In genomic region chr22:41394012-41394356, GRCh38 we compare ENCODE assay signal across 20 cellular contexts. TPM values are rescaled to one million over a fixed set of nuclear protein-coding genes. Genes with fewer than 3 reads are reported as not detected.
DNase-seq lines count a peak whose midpoint lies in the region; ATAC-seq and TF ChIP-seq lines count a peak whose summit lies in the region.
"Had no signal": no experiment of that assay in that cellular context is flagged by ENCODE, and none has a peak within 500 bp of the region (broad histone marks: within the 10 kb centered on the region; RNA-seq: fewer than 3 reads in every experiment).

No MANE protein-coding gene starts in this region.

- H3K4me3 Mint-ChIP-seq in H9 (no peak overlapping the region), chondrocyte (ENCODE audit: unreplicated experiment) (peak overlapping the region; percentile 29)
- no peak overlapping the region for H3K4me3 Mint-ChIP-seq in naive thymus-derived CD8-positive, alpha-beta T cell
- H3K4me3 Mint-ChIP-seq: CD4-positive, alpha-beta memory T cell; T-helper 1 cell treated with Interleukin-12 subunit alpha and Interleukin-12 subunit beta and Interleukin-4 antibody, amounts not matched to agents 30 μg/mL and 1 μg/mL, for 36 hours had no signal

- no peak overlapping the region for H4K91ac ChIP-seq in H9 (ENCODE audit: insufficient read length, low read depth, low read length)
- H4K91ac ChIP-seq in mesenchymal stem cell (ENCODE audit: low read length): no peak overlapping the region

- H4K8ac ChIP-seq in H9 (replicated peaks; ENCODE audit: insufficient read length, low read depth, low read length) (no peak overlapping the region), mesenchymal stem cell (ENCODE audit: low read length) (no peak overlapping the region)

- no peak overlapping the region for H3K4ac ChIP-seq in H9 (ENCODE audit: low read depth, low read length)
- no peak overlapping the region for H3K4ac ChIP-seq in mesenchymal stem cell (ENCODE audit: low read depth in 1 of 2, low read length in 2 of 2)

- no peak for ATAC-seq in naive thymus-derived CD8-positive, alpha-beta T cell
- ATAC-seq in GM19395 (IDR thresholded peaks at IDR 0.05; ENCODE audit: unreplicated experiment): no peak
- ATAC-seq: K562 had no signal

- POLR2A ChIA-PET in naive thymus-derived CD8-positive, alpha-beta T cell (lab: Charles Lee): no interaction called here

- H3K9me3 ChIP-seq in H9 (ENCODE audit: control insufficient read depth, low read depth, low read length): no peaks in the 10 kb centered on the region
- no peaks in the 10 kb centered on the region for H3K9me3 ChIP-seq in mesenchymal stem cell (ENCODE audit: control insufficient read depth, low read length)
- no peaks in the 10 kb centered on the region for H3K9me3 ChIP-seq in testis
- H3K9me3 ChIP-seq in WERI-Rb-1 (ENCODE audit: severe bottlenecking): no peaks in the 10 kb centered on the region
- H3K9me3 ChIP-seq: neutrophil had no signal

- no peak for DNase-seq in H9
- DNase-seq in chondrocyte (ENCODE audit: low spot score): no peak
- DNase-seq in mesenchymal stem cell: no peak
- DNase-seq in testis: no peak
- no peak for DNase-seq in naive thymus-derived CD8-positive, alpha-beta T cell
- no peak for DNase-seq in WERI-Rb-1
- DNase-seq in NCI-H1417 (lab: John Stamatoyannopoulos, UW): no peak
- DNase-seq: activated CD4-positive, alpha-beta T cell treated with anti-CD3 and anti-CD28 coated beads, Interleukin-2, amount 50 U/mL, for 4 hours; activated naive CD4-positive, alpha-beta T cell; CD4-positive, alpha-beta memory T cell; DMS153; GF-D8; NCI-H187; NCI-H774; OCI-M1; stimulated activated naive CD4-positive, alpha-beta T cell had no signal

- no peak overlapping the region for H2BK120ac ChIP-seq in H9 (ENCODE audit: low read depth, low read length, poor library complexity, severe bottlenecking)
- H2BK120ac ChIP-seq in mesenchymal stem cell (ENCODE audit: low read depth, low read length): no peak overlapping the region

- H3K79me1 ChIP-seq in H9 (ENCODE audit: insufficient read depth, low read depth, low read length, poor library complexity, severe bottlenecking) (no peaks in the 10 kb centered on the region), mesenchymal stem cell (replicated peaks; ENCODE audit: low read length, poor library complexity, severe bottlenecking) (peaks cover 2% of the 10 kb centered on the region)

- H3K4me1 Mint-ChIP-seq in H9 (peaks cover 2 to 3% of the 10 kb centered on the region in 2 experiments; a peak in 1 of 4 replicates), chondrocyte (ENCODE audit: low read depth) (peaks cover 20% of the 10 kb centered on the region)
- peaks cover 0 to 2% (median under 1%) of the 10 kb centered on the region in 4 donors for H3K4me1 Mint-ChIP-seq in naive thymus-derived CD8-positive, alpha-beta T cell

- H3K18ac ChIP-seq in H9 (ENCODE audit: insufficient read length, low read depth, low read length) (no peak overlapping the region), mesenchymal stem cell (ENCODE audit: low read depth in 1 of 2, low read length in 2 of 2) (no peak overlapping the region)

- no peaks in the 10 kb centered on the region for H3K23me2 ChIP-seq in H9 (ENCODE audit: insufficient read length, low read depth, low read length, poor library complexity, severe bottlenecking)

- no peak overlapping the region for H3K27ac ChIP-seq in H9 (ENCODE audit: insufficient read length, low read depth, low read length)
- no peak overlapping the region for H3K27ac ChIP-seq in mesenchymal stem cell (ENCODE audit: low read length, poor library complexity, severe bottlenecking)
- peak overlapping the region; percentile 39 to 77 for H3K27ac ChIP-seq in testis
- H3K27ac ChIP-seq in WERI-Rb-1: no peak overlapping the region
- H3K27ac ChIP-seq: neutrophil had no signal

- H2BK12ac ChIP-seq in H9 (ENCODE audit: insufficient read length, low read depth, low read length) (no peak overlapping the region), mesenchymal stem cell (ENCODE audit: low read length in 2 of 2) (no peak overlapping the region)

- H3K27me3 ChIP-seq in H9 (ENCODE audit: insufficient read depth, low read length) (no peaks in the 10 kb centered on the region), mesenchymal stem cell (ENCODE audit: control insufficient read depth in 1 of 2, insufficient read depth in 1 of 2, low read length in 2 of 2) (no peaks in the 10 kb centered on the region), testis (no peaks in the 10 kb centered on the region), WERI-Rb-1 (ENCODE audit: insufficient read depth, low read depth, severe bottlenecking) (no peaks in the 10 kb centered on the region)
- H3K27me3 ChIP-seq: neutrophil had no signal

- H3K36me3 Mint-ChIP-seq in H9 (ENCODE audit: insufficient read depth in 1 of 3, low read depth in 3 of 3): peaks cover 4 to 60% (median 60%) of the 10 kb centered on the region in 3 experiments; a peak in 5 of 7 replicates
- peaks cover 10% of the 10 kb centered on the region for H3K36me3 Mint-ChIP-seq in chondrocyte (ENCODE audit: low read depth)
- H3K36me3 Mint-ChIP-seq in naive thymus-derived CD8-positive, alpha-beta T cell: peaks cover 0 to 74% (median 25%) of the 10 kb centered on the region in 3 donors

- H3K9ac ChIP-seq in H9 (ENCODE audit: extremely low read depth, insufficient read length, low read length) (no peak overlapping the region), mesenchymal stem cell (ENCODE audit: low read length) (peak overlapping the region; percentile 42)

- TF ChIP-seq POLR2A in testis (IDR thresholded peaks at IDR 0.05): no peak

- H4K5ac ChIP-seq in H9 (ENCODE audit: insufficient read length, low read depth, low read length): no peak overlapping the region

- no peak overlapping the region for H2BK20ac ChIP-seq in H9 (ENCODE audit: low read depth, low read length, poor library complexity, severe bottlenecking)

- intact Hi-C loops in testis (cut with DNase I; ENCODE audit: low total_unique reads): no loop called here

- H2BK15ac ChIP-seq in H9 (ENCODE audit: low read depth, low read length) (no peak overlapping the region), mesenchymal stem cell (ENCODE audit: low read depth, poor library complexity, severe bottlenecking) (no peak overlapping the region)

- no peak overlapping the region for H3T11ph ChIP-seq in H9 (ENCODE audit: low read length)

- H2BK5ac ChIP-seq in H9 (ENCODE audit: insufficient read length, low read length) (no peak overlapping the region), mesenchymal stem cell (ENCODE audit: low read depth, low read length, poor library complexity, severe bottlenecking) (no peak overlapping the region)

- no peak overlapping the region for H3K56ac ChIP-seq in H9 (ENCODE audit: insufficient read length, low read depth, low read length)

- H3K27ac Mint-ChIP-seq in H9 (peak overlapping the region in 2 of 3 experiments; percentile 30 to 85; a peak in 3 of 7 replicates), chondrocyte (ENCODE audit: unreplicated experiment) (peak overlapping the region; percentile 80)
- no peak overlapping the region for H3K27ac Mint-ChIP-seq in naive thymus-derived CD8-positive, alpha-beta T cell
- H3K27ac Mint-ChIP-seq: T-helper 1 cell treated with Interleukin-12 subunit alpha and Interleukin-12 subunit beta and Interleukin-4 antibody, amounts not matched to agents 30 μg/mL and 1 μg/mL, for 36 hours had no signal

- H3K23ac ChIP-seq in H9 (ENCODE audit: insufficient read length, low read depth, low read length) (no peak overlapping the region), mesenchymal stem cell (ENCODE audit: low read length in 2 of 2) (no peak overlapping the region)

- H3K9me3 Mint-ChIP-seq in H9: no peaks in the 10 kb centered on the region
- H3K9me3 Mint-ChIP-seq in chondrocyte (ENCODE audit: low read depth): no peaks in the 10 kb centered on the region
- no peaks in the 10 kb centered on the region for H3K9me3 Mint-ChIP-seq in naive thymus-derived CD8-positive, alpha-beta T cell
- H3K9me3 Mint-ChIP-seq: CD4-positive, alpha-beta memory T cell; T-helper 1 cell treated with Interleukin-12 subunit alpha and Interleukin-12 subunit beta and Interleukin-4 antibody, amounts not matched to agents 30 μg/mL and 1 μg/mL, for 36 hours had no signal

- H3K4me2 ChIP-seq in H9 (ENCODE audit: insufficient read depth, insufficient read length, low read length) (no peak overlapping the region), mesenchymal stem cell (ENCODE audit: low read length, poor library complexity, severe bottlenecking) (no peak overlapping the region)

- TF ChIP-seq CTCF in H9 (conservative IDR thresholded peaks at IDR 0.05) (no peak), chondrocyte (IDR thresholded peaks at IDR 0.05) (no peak), testis (IDR thresholded peaks at IDR 0.05) (no peak), WERI-Rb-1 (IDR thresholded peaks at IDR 0.05; ENCODE audit: low read depth, low read length) (no peak)

- H3K4me1 ChIP-seq in H9 (ENCODE audit: insufficient read depth, low read length): no peaks in the 10 kb centered on the region
- peaks cover 2% of the 10 kb centered on the region for H3K4me1 ChIP-seq in mesenchymal stem cell (ENCODE audit: control insufficient read depth, insufficient read depth, low read depth, low read length)
- H3K4me1 ChIP-seq in testis: peaks cover 19% of the 10 kb centered on the region

- H3K4me3 ChIP-seq in mesenchymal stem cell (ENCODE audit: insufficient read depth in 1 of 2, low read depth in 1 of 2, low read length in 2 of 2) (no peak overlapping the region), testis (no peak overlapping the region), WERI-Rb-1 (ENCODE audit: low read depth, low read length) (no peak overlapping the region)
- H3K4me3 ChIP-seq: K562 had no signal

- no peak overlapping the region for H3K14ac ChIP-seq in H9 (ENCODE audit: insufficient read depth, low read length)
- H3K14ac ChIP-seq in mesenchymal stem cell (ENCODE audit: low read length in 2 of 2): no peak overlapping the region

- no peaks in the 10 kb centered on the region for H3K79me2 ChIP-seq in H9 (ENCODE audit: insufficient read depth, low read length)

- no peaks in the 10 kb centered on the region for H4K20me1 ChIP-seq in H9 (ENCODE audit: control insufficient read depth, insufficient read depth, insufficient read length)

- no peak overlapping the region for H2AK5ac ChIP-seq in H9 (ENCODE audit: insufficient read length, low read length)
- H2AK5ac ChIP-seq in mesenchymal stem cell (ENCODE audit: low read length, severe bottlenecking): no peak overlapping the region

- H2AFZ ChIP-seq in H9 (ENCODE audit: low read length): no peak overlapping the region
- H2AFZ ChIP-seq in mesenchymal stem cell (ENCODE audit: low read depth, low read length): no peak overlapping the region

- H3K27me3 Mint-ChIP-seq in H9 (ENCODE audit: low read depth) (no peaks in the 10 kb centered on the region), chondrocyte (ENCODE audit: low read depth) (no peaks in the 10 kb centered on the region)
- H3K27me3 Mint-ChIP-seq in naive thymus-derived CD8-positive, alpha-beta T cell: no peaks in the 10 kb centered on the region
- H3K27me3 Mint-ChIP-seq: CD4-positive, alpha-beta memory T cell had no signal

- H3K36me3 ChIP-seq in mesenchymal stem cell (ENCODE audit: control insufficient read depth in 1 of 2, insufficient read depth in 2 of 2, low read depth in 1 of 2, low read length in 2 of 2) (peaks cover 55 to 72% of the 10 kb centered on the region in 2 experiments), testis (ENCODE audit: low read depth, missing control alignments) (no peaks in the 10 kb centered on the region), WERI-Rb-1 (peaks cover 42% of the 10 kb centered on the region)
- H3K36me3 ChIP-seq: neutrophil had no signal

- no CpG with 5 or more reads among the region's 11 CpGs for WGBS in H9 (ENCODE audit: extremely low coverage, insufficient read length, low lambda C conversion rate)
- WGBS in mesenchymal stem cell: 97% methylated on average over 11 of the region's 11 CpGs
- 73 to 79% methylated on average over 11 of the region's 11 CpGs for WGBS in testis, 2 donors

RNA-seq across cellular contexts. Expression of gene TEF, which starts 12.2 kb away (rescaled TPM):
- total RNA-seq in H9 (2021) (17.7 and 17.9 TPM in 2 replicates), chondrocyte (3.2 to 5.9 TPM (median 3.6 TPM) in 3 replicates), testis (10 to 100 TPM; 32.8 to 40.9 TPM)
- 2.1 TPM for polyA plus RNA-seq in mesenchymal stem cell (2013, experiment 1 of 2)
- polyA plus RNA-seq in mesenchymal stem cell (2013, experiment 2 of 2): 2.5 TPM
- polyA plus RNA-seq in testis (ENCODE audit: insufficient read depth, low read depth, low replicate concordance): 25.6 TPM
- total RNA-seq in naive thymus-derived CD8-positive, alpha-beta T cell: 1 to 10 TPM; 5.2 to 5.9 TPM
- polyA plus RNA-seq in naive thymus-derived CD8-positive, alpha-beta T cell: 1 to 10 TPM; 2.0 to 5.7 (median 4.4) TPM

RNA-seq across cellular contexts. Expression of gene TOB2, which starts 52.6 kb away (rescaled TPM):
- 75.8 and 78.0 TPM in 2 replicates for total RNA-seq in H9 (2021)
- total RNA-seq in chondrocyte: 37.7 to 42.0 TPM (median 40.8 TPM) in 3 replicates
- 42.5 TPM for polyA plus RNA-seq in mesenchymal stem cell (2013, experiment 1 of 2)
- 43.0 TPM for polyA plus RNA-seq in mesenchymal stem cell (2013, experiment 2 of 2)
- total RNA-seq in testis: 10 to 100 TPM; 35.4 to 41.7 TPM
- 32.7 TPM for polyA plus RNA-seq in testis (ENCODE audit: insufficient read depth, low read depth, low replicate concordance)
- total RNA-seq in naive thymus-derived CD8-positive, alpha-beta T cell: 10 to 100 TPM; 26.2 to 26.4 TPM
- polyA plus RNA-seq in naive thymus-derived CD8-positive, alpha-beta T cell: 10 to 100 TPM in 1 of 3 donors, 1 to 10 TPM in 2; 8.7 to 12.1 (median 9.0) TPM

Comparison
In these comparisons a context has a peak if more than half of its experiments do, and no peak if none do; other contexts are left out.
1. H3K27ac ChIP-seq: peak in testis (2 of 2); none in H9 (single experiment), mesenchymal stem cell (single experiment) and WERI-Rb-1 (single experiment).
2. H3K27ac Mint-ChIP-seq: peak in H9 (2 of 3) and chondrocyte (single experiment); none in naive thymus-derived CD8-positive, alpha-beta T cell (0 of 10).